Comparison of ENCODE assay signal across 14 cellular contexts in the genomic region with DNA sequence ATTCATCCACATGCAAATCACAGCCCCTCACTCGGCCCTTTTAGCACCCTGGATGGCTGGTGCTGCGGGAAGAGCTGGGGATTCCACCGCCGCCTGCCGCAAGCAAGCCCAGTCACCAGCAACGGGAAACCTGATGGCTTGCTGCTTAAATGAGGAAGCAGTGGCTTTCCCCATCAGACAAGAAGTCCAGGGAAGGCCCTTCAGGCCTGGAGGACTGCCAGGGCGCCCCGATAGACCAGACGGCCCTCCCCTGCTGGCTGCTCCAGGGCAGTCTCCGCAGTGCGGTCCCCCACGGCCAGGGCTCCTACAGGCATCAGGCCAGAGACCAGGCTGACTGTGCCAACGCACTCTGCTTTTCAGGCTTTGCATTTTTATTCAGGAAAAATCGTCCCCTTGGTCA.
"Had no signal": no experiment of that assay in that cellular context is flagged by ENCODE, and none has a peak within 500 bp of the region (broad histone marks: within the 10 kb centered on the region; RNA-seq: fewer than 3 reads in every experiment).

No MANE protein-coding gene starts in this region.

- H3K36me3 Mint-ChIP-seq: activated naive CD4-positive, alpha-beta T cell treated with anti-CD3 and anti-CD28 coated beads, Interleukin-2, amount 50 U/mL, for 24 hours had no signal

- ATAC-seq: stimulated activated naive B cell treated with anti-CD40 and anti-IgM and Interleukin-4, amounts not matched to agents 10 μg/mL and 1 μg/mL and 100 μg/mL, for 72 hours had no signal

- H3K27ac Mint-ChIP-seq: activated CD4-positive, alpha-beta memory T cell treated with anti-CD3 and anti-CD28 coated beads, Interleukin-2, amount 10 ng/mL, durations not matched to agents 7 days and 5 days; activated naive CD4-positive, alpha-beta T cell treated with anti-CD3 and anti-CD28 coated beads, Interleukin-2, amount 50 U/mL, for 24 hours; stimulated activated naive B cell treated with anti-CD40 and anti-IgM and Interleukin-4, amounts not matched to agents 10 μg/mL and 1 μg/mL and 100 μg/mL, for 72 hours had no signal

- H3K4me1 Mint-ChIP-seq: activated CD4-positive, alpha-beta memory T cell treated with anti-CD3 and anti-CD28 coated beads, Interleukin-2, amount 10 ng/mL, durations not matched to agents 7 days and 5 days; activated naive CD4-positive, alpha-beta T cell treated with anti-CD3 and anti-CD28 coated beads, Interleukin-2, amount 50 U/mL, for 24 hours; stimulated activated naive B cell treated with anti-CD40 and anti-IgM and Interleukin-4, amounts not matched to agents 10 μg/mL and 1 μg/mL and 100 μg/mL, for 72 hours had no signal

- H3K27me3 Mint-ChIP-seq: activated CD4-positive, alpha-beta memory T cell treated with anti-CD3 and anti-CD28 coated beads, Interleukin-2, amount 10 ng/mL, durations not matched to agents 7 days and 5 days had no signal

- DNase-seq: activated CD4-positive, alpha-beta memory T cell treated with anti-CD3 and anti-CD28 coated beads, Interleukin-2, amount 10 ng/mL, durations not matched to agents 7 days and 5 days; activated CD8-positive, alpha-beta memory T cell treated with anti-CD3 and anti-CD28 coated beads, Interleukin-2, amount 50 U/mL, for 4 hours; activated effector memory CD4-positive, alpha-beta T cell treated with anti-CD3 and anti-CD28 coated beads, Interleukin-2, amount 50 U/mL, for 16 hours; activated T-cell treated with anti-CD3 and anti-CD28 coated beads, Interleukin-2, amount 50 U/mL, for 48 hours; adrenal gland; central memory CD4-positive, alpha-beta T cell; cortex of kidney; effector CD4-positive, alpha-beta T cell; stimulated activated CD4-positive, alpha-beta T cell treated with anti-CD3 and anti-CD28 coated beads, Interleukin-2, amount 100 ng/mL, for 48 hours; stimulated activated naive B cell treated with anti-CD40 and anti-IgM and Interleukin-4, amounts not matched to agents 10 μg/mL and 1 μg/mL and 100 μg/mL, for 72 hours; transverse colon had no signal

- H3K4me3 Mint-ChIP-seq: activated CD4-positive, alpha-beta memory T cell treated with anti-CD3 and anti-CD28 coated beads, Interleukin-2, amount 10 ng/mL, durations not matched to agents 7 days and 5 days; activated naive CD4-positive, alpha-beta T cell treated with anti-CD3 and anti-CD28 coated beads, Interleukin-2, amount 50 U/mL, for 24 hours; brain; neural crest cell; stimulated activated naive B cell treated with anti-CD40 and anti-IgM and Interleukin-4, amounts not matched to agents 10 μg/mL and 1 μg/mL and 100 μg/mL, for 72 hours had no signal

- H3K9me3 Mint-ChIP-seq: activated naive CD4-positive, alpha-beta T cell treated with anti-CD3 and anti-CD28 coated beads, Interleukin-2, amount 50 U/mL, for 24 hours; neural crest cell had no signal
